In the genomic region with DNA sequence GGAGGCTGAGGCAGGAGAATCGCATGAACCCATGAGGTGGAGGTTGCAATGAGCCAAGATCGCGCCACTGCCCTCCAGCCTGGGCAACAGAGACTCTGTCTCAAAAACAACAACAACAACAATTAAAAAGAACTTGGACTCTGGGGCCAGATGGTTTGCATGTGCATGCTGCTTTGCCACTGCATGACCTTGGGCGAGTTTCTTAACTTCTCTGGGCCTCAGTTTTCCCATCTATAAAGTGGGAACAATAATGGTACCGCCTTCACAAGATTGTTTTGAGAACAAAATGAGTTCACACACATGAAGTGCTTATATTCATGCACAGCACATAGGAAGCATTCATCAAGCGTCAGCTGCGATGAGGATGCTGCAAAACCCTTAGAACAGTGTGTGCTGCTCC, we compare ENCODE assay signal across 28 cellular contexts.
"Had no signal": no experiment of that assay in that cellular context is flagged by ENCODE, and none has a peak within 500 bp of the region (broad histone marks: within the 10 kb centered on the region; RNA-seq: fewer than 3 reads in every experiment).

No MANE protein-coding gene starts in this region.

- FAIRE-seq: colon, keratinocyte had no signal

- H3K4me1 Mint-ChIP-seq: memory B cell, naive B cell had no signal

- ATAC-seq: esophagus mucosa; gastrocnemius medialis; left lobe of liver; mucosa of descending colon; sciatic nerve; stimulated activated naive CD8-positive, alpha-beta T cell treated with anti-CD3 and anti-CD28 coated beads, Interleukin-15, amount 100 ng/mL, for 72 hours had no signal

- H3K36me3 Mint-ChIP-seq: memory B cell, naive B cell had no signal

- H3K4me3 ChIP-seq: gastrocnemius medialis, lung, mucosa of descending colon, ovary, smooth muscle cell, suprapubic skin, transverse colon had no signal

- DNase-seq: effector CD8-positive, alpha-beta T cell; endodermal cell; foreskin fibroblast; gastrocnemius medialis; head of caudate nucleus; mucosa of descending colon; naive B cell; nephron progenitor cell; occipital lobe; ovary; retina; stimulated activated CD4-positive, alpha-beta T cell treated with anti-CD3 and anti-CD28 coated beads, Interleukin-12 subunit alpha, Interleukin-12 subunit beta, amount 100 ng/mL, for 4 hours; stimulated activated CD4-positive, alpha-beta T cell treated with anti-CD3 and anti-CD28 coated beads, Interleukin-1b, Interleukin-23, amount 100 ng/mL, for 48 hours; stimulated activated CD4-positive, alpha-beta T cell treated with anti-CD3 and anti-CD28 coated beads, Interleukin-4, amount 100 ng/mL, for 1 hour; stimulated activated CD8-positive, alpha-beta memory T cell treated with anti-CD3 and anti-CD28 coated beads, Interleukin-4, amount 100 ng/mL, for 48 hours; stimulated activated naive CD4-positive, alpha-beta T cell; stimulated activated naive CD8-positive, alpha-beta T cell treated with anti-CD3 and anti-CD28 coated beads, Interleukin-15, amount 100 ng/mL, for 72 hours; transverse colon had no signal

- H3K27ac ChIP-seq: epithelial cell of prostate, gastrocnemius medialis, suprapubic skin, transverse colon had no signal

- H3K36me3 ChIP-seq: gastrocnemius medialis, ovary, suprapubic skin, transverse colon had no signal

- H3K27ac Mint-ChIP-seq: endodermal cell, memory B cell, nephron progenitor cell had no signal

- H3K27me3 ChIP-seq: gastrocnemius medialis, ovary, suprapubic skin, transverse colon had no signal

- H3K27me3 Mint-ChIP-seq: stimulated activated naive CD8-positive, alpha-beta T cell treated with anti-CD3 and anti-CD28 coated beads, Interleukin-15, amount 100 ng/mL, for 72 hours had no signal

- H3K9me3 ChIP-seq: gastrocnemius medialis, mucosa of descending colon, ovary, suprapubic skin, transverse colon had no signal

- H3K9me3 Mint-ChIP-seq: endodermal cell; memory B cell; naive B cell; nephron progenitor cell; stimulated activated naive CD8-positive, alpha-beta T cell treated with anti-CD3 and anti-CD28 coated beads, Interleukin-15, amount 100 ng/mL, for 72 hours had no signal

- H3K4me3 Mint-ChIP-seq: endodermal cell; memory B cell; naive B cell; nephron progenitor cell; stimulated activated naive CD8-positive, alpha-beta T cell treated with anti-CD3 and anti-CD28 coated beads, Interleukin-15, amount 100 ng/mL, for 72 hours had no signal

- H3K4me2 ChIP-seq: smooth muscle cell had no signal
